ENCODE assay signal across 18 cellular contexts in genomic region chr18:36640005-36640952, GRCh38.
"Had no signal": no experiment of that assay in that cellular context is flagged by ENCODE, and none has a peak within 500 bp of the region (broad histone marks: within the 10 kb centered on the region; RNA-seq: fewer than 3 reads in every experiment).

No MANE protein-coding gene starts in this region.

- H3K27ac Mint-ChIP-seq: activated CD8-positive, alpha-beta memory T cell treated with anti-CD3 and anti-CD28 coated beads, Interleukin-2, amount 10 ng/mL, durations not matched to agents 7 days and 5 days; activated naive CD8-positive, alpha-beta T cell; naive thymus-derived CD8-positive, alpha-beta T cell had no signal

- H3K4me3 ChIP-seq: dorsolateral prefrontal cortex, gastrocnemius medialis, lower lobe of right lung had no signal

- DNase-seq: activated CD4-positive, alpha-beta T cell treated with anti-CD3 and anti-CD28 coated beads for 1 hour; activated CD4-positive, alpha-beta T cell treated with anti-CD3 and anti-CD28 coated beads, Interleukin-2, amount 50 U/mL, for 48 hours; activated CD8-positive, alpha-beta memory T cell treated with anti-CD3 and anti-CD28 coated beads, Interleukin-2, amount 10 ng/mL, durations not matched to agents 7 days and 5 days; activated effector memory CD4-positive, alpha-beta T cell treated with anti-CD3 and anti-CD28 coated beads, Interleukin-2, amount 50 U/mL, for 16 hours; activated T-cell treated with anti-CD3 and anti-CD28 coated beads, Interleukin-2, amount 50 U/mL, for 4 hours; anterior cingulate cortex; dorsolateral prefrontal cortex; gastrocnemius medialis; hippocampal formation; lower lobe of right lung; naive thymus-derived CD8-positive, alpha-beta T cell; nucleus accumbens; stimulated activated CD4-positive, alpha-beta T cell treated with anti-CD3 and anti-CD28 coated beads, Interleukin-2, amount 100 ng/mL, for 48 hours; stimulated activated CD8-positive, alpha-beta memory T cell treated with anti-CD3 and anti-CD28 coated beads, Interleukin-4, amount 100 ng/mL, for 48 hours; stimulated activated naive CD8-positive, alpha-beta T cell treated with anti-CD3 and anti-CD28 coated beads, Interleukin-15, Interleukin-2, amounts not matched to agents 100 U/mL and 50 U/mL, for 24 hours; T-helper 9 cell had no signal

- ATAC-seq: activated CD8-positive, alpha-beta memory T cell treated with anti-CD3 and anti-CD28 coated beads, Interleukin-2, amount 10 ng/mL, durations not matched to agents 7 days and 5 days; activated T-cell treated with anti-CD3 and anti-CD28 coated beads, Interleukin-2, amount 50 U/mL, for 4 hours; esophagus mucosa; gastrocnemius medialis; lower lobe of right lung; naive thymus-derived CD8-positive, alpha-beta T cell had no signal

- H3K27me3 Mint-ChIP-seq: activated CD8-positive, alpha-beta memory T cell treated with anti-CD3 and anti-CD28 coated beads, Interleukin-2, amount 10 ng/mL, durations not matched to agents 7 days and 5 days had no signal

- H3K4me1 ChIP-seq: gastrocnemius medialis, lower lobe of right lung had no signal

- H3K9me3 ChIP-seq: gastrocnemius medialis, lower lobe of right lung had no signal

- H3K27me3 ChIP-seq: dorsolateral prefrontal cortex, gastrocnemius medialis had no signal

- H3K36me3 Mint-ChIP-seq: activated CD8-positive, alpha-beta memory T cell treated with anti-CD3 and anti-CD28 coated beads, Interleukin-2, amount 10 ng/mL, durations not matched to agents 7 days and 5 days; activated naive CD8-positive, alpha-beta T cell; naive thymus-derived CD8-positive, alpha-beta T cell had no signal

- H3K36me3 ChIP-seq: gastrocnemius medialis, lower lobe of right lung had no signal

- H3K4me3 Mint-ChIP-seq: activated CD8-positive, alpha-beta memory T cell treated with anti-CD3 and anti-CD28 coated beads, Interleukin-2, amount 10 ng/mL, durations not matched to agents 7 days and 5 days; activated naive CD8-positive, alpha-beta T cell; activated T-cell treated with anti-CD3 and anti-CD28 coated beads, Interleukin-2, amount 50 U/mL, for 4 hours; naive thymus-derived CD8-positive, alpha-beta T cell had no signal

- H3K4me1 Mint-ChIP-seq: naive thymus-derived CD8-positive, alpha-beta T cell had no signal

- H3K27ac ChIP-seq: dorsolateral prefrontal cortex, gastrocnemius medialis, lower lobe of right lung had no signal

- H3K9me3 Mint-ChIP-seq: activated T-cell treated with anti-CD3 and anti-CD28 coated beads, Interleukin-2, amount 50 U/mL, for 4 hours; naive thymus-derived CD8-positive, alpha-beta T cell had no signal
